29 cellular contexts compared by ENCODE assay signal in genomic region chr6:142621822-142622221, GRCh38.
"Had no signal": no experiment of that assay in that cellular context is flagged by ENCODE, and none has a peak within 500 bp of the region (broad histone marks: within the 10 kb centered on the region; RNA-seq: fewer than 3 reads in every experiment).

No MANE protein-coding gene starts in this region.

- H3K9me3 ChIP-seq: stomach, suprapubic skin, testis, thoracic aorta, thyroid gland, tibial artery, tibial nerve, transverse colon, upper lobe of left lung, upper lobe of right lung, uterus, vagina had no signal

- DNase-seq: stimulated activated CD4-positive, alpha-beta T cell treated with anti-CD3 and anti-CD28 coated beads, Interleukin-2, amount 100 ng/mL, for 48 hours; stimulated activated CD4-positive, alpha-beta T cell treated with anti-CD3 and anti-CD28 coated beads, Interleukin-4, amount 100 ng/mL, for 1 hour; stimulated activated CD4-positive, alpha-beta T cell treated with anti-CD3 and anti-CD28 coated beads, Interleukin-4, amount 100 ng/mL, for 24 hours; stimulated activated CD4-positive, alpha-beta T cell treated with anti-CD3 and anti-CD28 coated beads, Interleukin-4, amount 100 ng/mL, for 4 hours; stimulated activated CD8-positive, alpha-beta memory T cell treated with anti-CD3 and anti-CD28 coated beads, Interleukin-4, amount 100 ng/mL, for 48 hours; stimulated activated naive B cell treated with anti-CD40 and anti-IgM and Interleukin-4, amounts not matched to agents 10 μg/mL and 1 μg/mL and 100 μg/mL, for 72 hours; stimulated activated naive CD4-positive, alpha-beta T cell; stimulated activated naive CD4-positive, alpha-beta T cell treated with Interleukin-2 at 50 U/mL for 16 hours; stimulated activated naive CD8-positive, alpha-beta T cell treated with anti-CD3 and anti-CD28 coated beads, Interleukin-15, amount 100 ng/mL, for 72 hours; stimulated activated naive CD8-positive, alpha-beta T cell treated with anti-CD3 and anti-CD28 coated beads, Interleukin-15, Interleukin-2, amounts not matched to agents 100 U/mL and 50 U/mL, for 24 hours; stomach; substantia nigra; testis; thyroid gland; tibial artery; transverse colon; trophoblast cell; upper lobe of left lung; upper lobe of right lung; uterus had no signal

- ATAC-seq: stimulated activated effector memory CD8-positive, alpha-beta T cell treated with anti-CD3 and anti-CD28 coated beads, Interleukin-12 subunit alpha, Interleukin-12 subunit beta, amount 100 ng/mL, for 72 hours; stimulated activated naive B cell treated with anti-CD40 and anti-IgM and Interleukin-4, amounts not matched to agents 10 μg/mL and 1 μg/mL and 100 μg/mL, for 72 hours; stimulated activated naive CD8-positive, alpha-beta T cell treated with anti-CD3 and anti-CD28 coated beads, Interleukin-15, amount 100 ng/mL, for 72 hours; stimulated activated naive CD8-positive, alpha-beta T cell treated with anti-CD3 and anti-CD28 coated beads, Interleukin-15, Interleukin-2, amounts not matched to agents 100 U/mL and 50 U/mL, for 24 hours; upper lobe of right lung had no signal

- H3K36me3 Mint-ChIP-seq: stimulated activated effector memory CD8-positive, alpha-beta T cell treated with anti-CD3 and anti-CD28 coated beads, Interleukin-12 subunit alpha, Interleukin-12 subunit beta, amount 100 ng/mL, for 72 hours; stimulated activated memory B cell treated with anti-CD40 and anti-IgM and Interleukin-4, amounts not matched to agents 10 μg/mL and 1 μg/mL and 100 μg/mL, for 72 hours; stimulated activated naive B cell treated with anti-CD40 and anti-IgM and Interleukin-4, amounts not matched to agents 10 μg/mL and 1 μg/mL and 100 μg/mL, for 72 hours; type B pancreatic cell had no signal

- FAIRE-seq: urothelium cell line had no signal

- H3K36me3 ChIP-seq: stomach, suprapubic skin, thoracic aorta, thyroid gland, tibial artery, tibial nerve, transverse colon, upper lobe of left lung, upper lobe of right lung, uterus, vagina had no signal

- H3K27me3 ChIP-seq: stomach, suprapubic skin, testis, thyroid gland, tibial artery, tibial nerve, transverse colon, upper lobe of left lung, upper lobe of right lung, uterus, vagina had no signal

- H3K9me3 Mint-ChIP-seq: stimulated activated effector memory CD8-positive, alpha-beta T cell treated with anti-CD3 and anti-CD28 coated beads, Interleukin-12 subunit alpha, Interleukin-12 subunit beta, amount 100 ng/mL, for 72 hours; stimulated activated memory B cell treated with anti-CD40 and anti-IgM and Interleukin-4, amounts not matched to agents 10 μg/mL and 1 μg/mL and 100 μg/mL, for 72 hours; stimulated activated naive B cell treated with anti-CD40 and anti-IgM and Interleukin-4, amounts not matched to agents 10 μg/mL and 1 μg/mL and 100 μg/mL, for 72 hours; stimulated activated naive CD8-positive, alpha-beta T cell treated with anti-CD3 and anti-CD28 coated beads, Interleukin-15, amount 100 ng/mL, for 72 hours; stimulated activated naive CD8-positive, alpha-beta T cell treated with anti-CD3 and anti-CD28 coated beads, Interleukin-15, Interleukin-2, amounts not matched to agents 100 ng/mL and 50 ng/mL, for 24 hours; type B pancreatic cell had no signal

- H3K27ac ChIP-seq: stomach, suprapubic skin, testis, thoracic aorta, thyroid gland, tibial artery, tibial nerve, transverse colon, upper lobe of left lung, upper lobe of right lung, uterus, vagina had no signal

- H3K4me1 ChIP-seq: suprapubic skin, testis, thyroid gland, tibial artery, tibial nerve, transverse colon, upper lobe of left lung, upper lobe of right lung, uterus, vagina had no signal

- H3K4me3 ChIP-seq: stomach, suprapubic skin, testis, thoracic aorta, thyroid gland, tibial artery, tibial nerve, transverse colon, upper lobe of left lung, upper lobe of right lung, uterus, vagina had no signal

- H3K27ac Mint-ChIP-seq: stimulated activated effector memory CD8-positive, alpha-beta T cell treated with anti-CD3 and anti-CD28 coated beads, Interleukin-12 subunit alpha, Interleukin-12 subunit beta, amount 100 ng/mL, for 72 hours; stimulated activated memory B cell treated with anti-CD40 and anti-IgM and Interleukin-4, amounts not matched to agents 10 μg/mL and 1 μg/mL and 100 μg/mL, for 72 hours; stimulated activated naive B cell treated with anti-CD40 and anti-IgM and Interleukin-4, amounts not matched to agents 10 μg/mL and 1 μg/mL and 100 μg/mL, for 72 hours; stimulated activated naive CD8-positive, alpha-beta T cell treated with anti-CD3 and anti-CD28 coated beads, Interleukin-15, amount 100 ng/mL, for 72 hours; stimulated activated naive CD8-positive, alpha-beta T cell treated with anti-CD3 and anti-CD28 coated beads, Interleukin-15, Interleukin-2, amounts not matched to agents 100 ng/mL and 50 ng/mL, for 24 hours; type B pancreatic cell had no signal

- H3K27me3 Mint-ChIP-seq: stimulated activated memory B cell treated with anti-CD40 and anti-IgM and Interleukin-4, amounts not matched to agents 10 μg/mL and 1 μg/mL and 100 μg/mL, for 72 hours; stimulated activated naive CD8-positive, alpha-beta T cell treated with anti-CD3 and anti-CD28 coated beads, Interleukin-15, amount 100 ng/mL, for 72 hours had no signal

- H3K4me3 Mint-ChIP-seq: stimulated activated effector memory CD8-positive, alpha-beta T cell treated with anti-CD3 and anti-CD28 coated beads, Interleukin-12 subunit alpha, Interleukin-12 subunit beta, amount 100 ng/mL, for 72 hours; stimulated activated memory B cell treated with anti-CD40 and anti-IgM and Interleukin-4, amounts not matched to agents 10 μg/mL and 1 μg/mL and 100 μg/mL, for 72 hours; stimulated activated naive B cell treated with anti-CD40 and anti-IgM and Interleukin-4, amounts not matched to agents 10 μg/mL and 1 μg/mL and 100 μg/mL, for 72 hours; stimulated activated naive CD8-positive, alpha-beta T cell treated with anti-CD3 and anti-CD28 coated beads, Interleukin-15, amount 100 ng/mL, for 72 hours; stimulated activated naive CD8-positive, alpha-beta T cell treated with anti-CD3 and anti-CD28 coated beads, Interleukin-15, Interleukin-2, amounts not matched to agents 100 ng/mL and 50 ng/mL, for 24 hours; type B pancreatic cell had no signal

- H3K4me1 Mint-ChIP-seq: stimulated activated effector memory CD8-positive, alpha-beta T cell treated with anti-CD3 and anti-CD28 coated beads, Interleukin-12 subunit alpha, Interleukin-12 subunit beta, amount 100 ng/mL, for 72 hours; stimulated activated memory B cell treated with anti-CD40 and anti-IgM and Interleukin-4, amounts not matched to agents 10 μg/mL and 1 μg/mL and 100 μg/mL, for 72 hours; stimulated activated naive B cell treated with anti-CD40 and anti-IgM and Interleukin-4, amounts not matched to agents 10 μg/mL and 1 μg/mL and 100 μg/mL, for 72 hours; stimulated activated naive CD8-positive, alpha-beta T cell treated with anti-CD3 and anti-CD28 coated beads, Interleukin-15, amount 100 ng/mL, for 72 hours had no signal
